In genomic region chr1:201305815-201306214, GRCh38 we compare ENCODE assay signal across 15 cellular contexts. TPM values are rescaled to one million over a fixed set of nuclear protein-coding genes. Genes with fewer than 3 reads are reported as not detected.
DNase-seq lines count a peak whose midpoint lies in the region; ATAC-seq and TF ChIP-seq lines count a peak whose summit lies in the region.
"Had no signal": no experiment of that assay in that cellular context is flagged by ENCODE, and none has a peak within 500 bp of the region (broad histone marks: within the 10 kb centered on the region; RNA-seq: fewer than 3 reads in every experiment).

No MANE protein-coding gene starts in this region.

- H3K27ac ChIP-seq in A673 (ENCODE audit: low read depth, low read length, poor library complexity, severe bottlenecking) (peak overlapping the region; percentile 57), VCaP (peak overlapping the region; percentile 15; the same call in 1 of the 2 replicates), osteoblast (ENCODE audit: low read depth, low read length) (no peak overlapping the region), right cardiac atrium (ENCODE audit: low read length) (no peak overlapping the region)

- no peak overlapping the region for H2AFZ ChIP-seq in osteoblast (ENCODE audit: low read length)

- H3K4me2 ChIP-seq in osteoblast (ENCODE audit: insufficient read depth, low read length) = no peak overlapping the region

- no peak for DNase-seq in A673 (ENCODE audit: low spot score)
- DNase-seq in NCI-H1092 (lab: John Stamatoyannopoulos, UW) = peak; percentile 31
- DNase-seq in osteoblast (ENCODE audit: insufficient read length, low spot score, missing footprints) = peak; percentile 61
- no peak for DNase-seq in right cardiac atrium
- no peak for DNase-seq in globus pallidus (ENCODE audit: low spot score)
- DNase-seq: ACHN; CD4-positive, alpha-beta T cell; H9; MG63; NCI-H1105; NCI-H524 treated with DMSO at 0.1 percent for 48 hours had no signal

- H3K79me2 ChIP-seq in osteoblast (ENCODE audit: insufficient read depth, low read length) = no peaks in the 10 kb centered on the region

- BruUV-seq in A673 (replicated peaks; lab: Mats Ljungman, UMichigan) = no TSS peak

- H3K27me3 ChIP-seq in A673 (replicated peaks; ENCODE audit: insufficient read depth, low read depth, low read length, poor library complexity) (no peaks in the 10 kb centered on the region), osteoblast (ENCODE audit: insufficient read depth, low read length) (peaks cover 8% of the 10 kb centered on the region), right cardiac atrium (ENCODE audit: control insufficient read depth, insufficient read depth) (no peaks in the 10 kb centered on the region)
- H3K27me3 ChIP-seq: MG63 had no signal

- H3K4me3 ChIP-seq in A673 (ENCODE audit: low read depth, low read length, poor library complexity, severe bottlenecking) (no peak overlapping the region), osteoblast (ENCODE audit: insufficient read depth, low read length) (no peak overlapping the region), right cardiac atrium (ENCODE audit: low read length) (no peak overlapping the region)
- H3K4me3 ChIP-seq: MG63 had no signal

- H3K36me3 ChIP-seq in A673 (ENCODE audit: insufficient read depth, low read length, poor library complexity, severe bottlenecking) (peaks cover 85% of the 10 kb centered on the region), osteoblast (ENCODE audit: insufficient read depth, low read length) (no peaks in the 10 kb centered on the region)
- H3K36me3 ChIP-seq: MG63 had no signal

- TF ChIP-seq CTCF in A673 (conservative IDR thresholded peaks at IDR 0.05; ENCODE audit: low read depth, low read length) = no peak
- no peak for TF ChIP-seq CTCF in VCaP (conservative IDR thresholded peaks at IDR 0.05)
- TF ChIP-seq CTCF in osteoblast (IDR thresholded peaks at IDR 0.05; ENCODE audit: extremely low read depth, low read depth, low read length) = no peak

- H3K9me3 ChIP-seq in A673 (ENCODE audit: low read depth, low read length, poor library complexity, severe bottlenecking) (no peaks in the 10 kb centered on the region), osteoblast (ENCODE audit: low read depth, low read length) (no peaks in the 10 kb centered on the region), right cardiac atrium (ENCODE audit: control insufficient read depth, low read length) (no peaks in the 10 kb centered on the region)
- H3K9me3 ChIP-seq: MG63 had no signal

- CTCF ChIA-PET in A673 (lab: Charles Lee) = no interaction called here

- no peaks in the 10 kb centered on the region for H4K20me1 ChIP-seq in osteoblast (ENCODE audit: insufficient read depth, low read length)

- 59% methylated on average over 5 of the region's 5 CpGs for WGBS in right cardiac atrium

- H3K4me1 ChIP-seq in A673 (ENCODE audit: insufficient read depth, low read length, poor library complexity, severe bottlenecking) (peaks cover 94% of the 10 kb centered on the region), osteoblast (ENCODE audit: insufficient read depth, low read length) (peaks cover 17% of the 10 kb centered on the region), right cardiac atrium (ENCODE audit: control insufficient read depth, insufficient read depth, low read length) (peaks cover 7% of the 10 kb centered on the region)

- intact Hi-C loops in A673 (cut with micrococcal nuclease; ENCODE audit: unreplicated experiment) = no loop called here
- intact Hi-C loops in right cardiac atrium (cut with DNase I) = no loop called here

- ATAC-seq in GM19328 (IDR thresholded peaks at IDR 0.05; ENCODE audit: unreplicated experiment) (no peak), right cardiac atrium (no peak)

- POLR2A ChIA-PET in A673 (lab: Charles Lee; ENCODE audit: low non-redundant PET) = no interaction called here

RNA-seq across cellular contexts. Expression of gene PKP1, which starts 22.5 kb away (rescaled TPM):
- total RNA-seq in A673 (2021) = 492 and 535 TPM in 2 replicates
- under 0.01 TPM in 2 replicates for total RNA-seq in osteoblast
- under 1 TPM in 2 of 4 donors, not detected in 2; 0.03 to 0.22 TPM for total RNA-seq in right cardiac atrium
- polyA plus RNA-seq in right cardiac atrium = 0.02 TPM
- total RNA-seq: CD4-positive, alpha-beta T cell; G401; SK-MEL-5 had no signal

Comparison
In these comparisons a context has a peak if more than half of its experiments do, and no peak if none do; other contexts are left out.
1. DNase-seq: peak in NCI-H1092 (single experiment) and osteoblast (single experiment); none in A673 (single experiment), right cardiac atrium (0 of 3) and globus pallidus (single experiment).
2. H3K27ac ChIP-seq: peak in A673 (single experiment) and VCaP (single experiment); none in osteoblast (single experiment) and right cardiac atrium (single experiment).
3. RNA of gene PKP1, which starts 22.5 kb away (total RNA-seq): 492 to 535 TPM in A673; 0.03 to 0.22 TPM in right cardiac atrium and under 0.01 TPM in osteoblast; every median in the first group is over 100 times any median in the second.